In the genomic region with DNA sequence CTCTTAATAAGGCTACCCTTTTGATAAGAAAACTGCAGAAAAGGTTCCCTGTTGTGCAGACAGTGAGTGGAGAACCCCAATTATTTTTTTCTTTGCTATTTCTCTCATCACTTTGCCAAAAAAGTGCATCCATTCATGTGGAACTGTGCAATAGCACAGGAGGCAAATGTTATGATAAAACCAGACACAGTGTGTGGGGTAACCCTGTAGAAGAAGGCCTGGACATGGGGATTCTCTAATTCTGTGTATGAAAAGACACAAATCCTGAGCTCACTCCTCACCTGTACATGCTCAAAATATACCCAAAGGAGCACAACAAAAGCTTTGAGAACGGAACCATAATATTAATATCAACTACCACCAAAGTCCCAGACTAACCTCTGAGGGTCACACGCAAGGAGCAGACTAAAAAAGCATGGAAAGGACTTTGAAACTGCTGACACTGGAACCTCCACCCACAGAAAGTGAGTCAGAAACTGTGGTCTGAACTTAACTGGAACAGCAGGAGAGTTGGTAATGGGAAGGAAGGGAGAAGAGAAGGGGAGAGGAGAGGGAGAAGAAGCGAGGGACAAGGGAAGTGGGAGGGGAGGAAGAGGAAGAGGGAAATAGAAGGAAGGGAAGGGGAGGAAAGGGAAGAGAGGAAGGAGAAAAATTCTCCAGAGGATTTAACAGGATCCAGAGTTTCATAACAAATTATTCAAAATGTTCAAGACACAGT, we compare ENCODE assay signal across 1 cellular context.
TF ChIP-seq lines count a peak whose summit lies in the region.

No MANE protein-coding gene starts in this region.

TF ChIP-seq in liver, 16 proteins besides CTCF, POLR2A, EP300 and RAD21 (continued from another document):
- TF ChIP-seq, protein P1, sequence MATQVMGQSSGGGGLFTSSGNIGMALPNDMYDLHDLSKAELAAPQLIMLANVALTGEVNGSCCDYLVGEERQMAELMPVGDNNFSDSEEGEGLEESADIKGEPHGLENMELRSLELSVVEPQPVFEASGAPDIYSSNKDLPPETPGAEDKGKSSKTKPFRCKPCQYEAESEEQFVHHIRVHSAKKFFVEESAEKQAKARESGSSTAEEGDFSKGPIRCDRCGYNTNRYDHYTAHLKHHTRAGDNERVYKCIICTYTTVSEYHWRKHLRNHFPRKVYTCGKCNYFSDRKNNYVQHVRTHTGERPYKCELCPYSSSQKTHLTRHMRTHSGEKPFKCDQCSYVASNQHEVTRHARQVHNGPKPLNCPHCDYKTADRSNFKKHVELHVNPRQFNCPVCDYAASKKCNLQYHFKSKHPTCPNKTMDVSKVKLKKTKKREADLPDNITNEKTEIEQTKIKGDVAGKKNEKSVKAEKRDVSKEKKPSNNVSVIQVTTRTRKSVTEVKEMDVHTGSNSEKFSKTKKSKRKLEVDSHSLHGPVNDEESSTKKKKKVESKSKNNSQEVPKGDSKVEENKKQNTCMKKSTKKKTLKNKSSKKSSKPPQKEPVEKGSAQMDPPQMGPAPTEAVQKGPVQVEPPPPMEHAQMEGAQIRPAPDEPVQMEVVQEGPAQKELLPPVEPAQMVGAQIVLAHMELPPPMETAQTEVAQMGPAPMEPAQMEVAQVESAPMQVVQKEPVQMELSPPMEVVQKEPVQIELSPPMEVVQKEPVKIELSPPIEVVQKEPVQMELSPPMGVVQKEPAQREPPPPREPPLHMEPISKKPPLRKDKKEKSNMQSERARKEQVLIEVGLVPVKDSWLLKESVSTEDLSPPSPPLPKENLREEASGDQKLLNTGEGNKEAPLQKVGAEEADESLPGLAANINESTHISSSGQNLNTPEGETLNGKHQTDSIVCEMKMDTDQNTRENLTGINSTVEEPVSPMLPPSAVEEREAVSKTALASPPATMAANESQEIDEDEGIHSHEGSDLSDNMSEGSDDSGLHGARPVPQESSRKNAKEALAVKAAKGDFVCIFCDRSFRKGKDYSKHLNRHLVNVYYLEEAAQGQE (IDR thresholded peaks at IDR 0.05) = no peak
- TF ChIP-seq, protein P2, sequence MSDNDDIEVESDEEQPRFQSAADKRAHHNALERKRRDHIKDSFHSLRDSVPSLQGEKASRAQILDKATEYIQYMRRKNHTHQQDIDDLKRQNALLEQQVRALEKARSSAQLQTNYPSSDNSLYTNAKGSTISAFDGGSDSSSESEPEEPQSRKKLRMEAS (IDR thresholded peaks at IDR 0.05) = no peak
- TF ChIP-seq TAF1 (conservative IDR thresholded peaks at IDR 0.05) = no peak
- no peak for TF ChIP-seq SP1 (IDR thresholded peaks at IDR 0.05)
- TF ChIP-seq FOXA1 (IDR thresholded peaks at IDR 0.05) = no peak
